15 cellular contexts compared by ENCODE assay signal in the genomic region with DNA sequence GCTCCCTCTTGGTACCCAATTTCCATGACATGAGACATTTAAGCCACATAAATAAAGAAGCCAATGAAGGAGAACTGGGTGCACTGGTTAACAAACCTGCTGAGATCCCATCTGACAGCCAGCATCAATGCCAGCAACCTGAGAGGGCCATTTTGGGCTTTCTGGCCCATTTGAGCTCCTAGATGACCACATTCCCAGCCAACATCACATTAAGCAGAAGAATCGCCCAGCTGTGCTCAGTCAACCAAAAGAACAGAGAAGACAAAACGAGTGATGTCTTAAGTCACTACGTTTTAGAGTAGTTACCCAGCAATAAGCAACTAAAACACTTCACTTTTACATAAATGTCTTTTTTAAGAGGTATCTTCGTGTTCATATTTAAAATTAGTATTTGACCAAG. TPM values are rescaled to one million over a fixed set of nuclear protein-coding genes. Genes with fewer than 3 reads are reported as not detected.
A peak's percentile ranks its signal among the peaks of the same experiment; 100 is the strongest.
DNase-seq lines count a peak whose midpoint lies in the region; ATAC-seq and TF ChIP-seq lines count a peak whose summit lies in the region.
"Had no signal": no experiment of that assay in that cellular context is flagged by ENCODE, and none has a peak within 500 bp of the region (broad histone marks: within the 10 kb centered on the region; RNA-seq: fewer than 3 reads in every experiment).

No MANE protein-coding gene starts in this region.

- H3K27ac Mint-ChIP-seq in activated T-cell treated with anti-CD3 and anti-CD28 coated beads, Interleukin-2, amount 50 U/mL, for 24 hours: peak overlapping the region; percentile 93
- H3K27ac Mint-ChIP-seq in GM23338: no peak overlapping the region
- H3K27ac Mint-ChIP-seq in activated naive CD8-positive, alpha-beta T cell treated with anti-CD3 and anti-CD28 coated beads for 36 hours: peak overlapping the region; percentile 93

- no peaks in the 10 kb centered on the region for H4K20me1 ChIP-seq in GM23338 (replicated peaks; ENCODE audit: insufficient read depth)

- H3K27me3 Mint-ChIP-seq in activated T-cell treated with anti-CD3 and anti-CD28 coated beads, Interleukin-2, amount 50 U/mL, for 24 hours: no peaks in the 10 kb centered on the region
- H3K27me3 Mint-ChIP-seq in GM23338 (ENCODE audit: insufficient read depth, low read depth, poor library complexity): peaks cover 2% of the 10 kb centered on the region
- no peaks in the 10 kb centered on the region for H3K27me3 Mint-ChIP-seq in activated naive CD8-positive, alpha-beta T cell treated with anti-CD3 and anti-CD28 coated beads for 36 hours

- H3K79me2 ChIP-seq in GM23338 (replicated peaks; ENCODE audit: insufficient read depth): no peaks in the 10 kb centered on the region

- no peak for ATAC-seq in GM23338

- H3K4me1 Mint-ChIP-seq in activated T-cell treated with anti-CD3 and anti-CD28 coated beads, Interleukin-2, amount 50 U/mL, for 24 hours (ENCODE audit: low read depth): peaks cover 72% of the 10 kb centered on the region
- H3K4me1 Mint-ChIP-seq in GM23338: no peaks in the 10 kb centered on the region
- H3K4me1 Mint-ChIP-seq in activated naive CD8-positive, alpha-beta T cell treated with anti-CD3 and anti-CD28 coated beads for 36 hours: peaks cover 55% of the 10 kb centered on the region

- peak overlapping the region; percentile 68 for H3K4me3 Mint-ChIP-seq in activated T-cell treated with anti-CD3 and anti-CD28 coated beads, Interleukin-2, amount 50 U/mL, for 24 hours
- no peak overlapping the region for H3K4me3 Mint-ChIP-seq in GM23338
- peak overlapping the region; percentile 64 for H3K4me3 Mint-ChIP-seq in activated naive CD8-positive, alpha-beta T cell treated with anti-CD3 and anti-CD28 coated beads for 36 hours

- H3K27ac ChIP-seq in GM23338 (ENCODE audit: low read depth) (no peak overlapping the region), neutrophil (peak overlapping the region; percentile 71)

- no peak overlapping the region for H3K4me2 ChIP-seq in GM23338

- peaks cover 85% of the 10 kb centered on the region for H3K36me3 Mint-ChIP-seq in activated T-cell treated with anti-CD3 and anti-CD28 coated beads, Interleukin-2, amount 50 U/mL, for 24 hours (ENCODE audit: low read depth)
- H3K36me3 Mint-ChIP-seq in GM23338 (ENCODE audit: low read depth): 0 out of 3 replicates have a peak, but pooled peaks cover 6% of the 10 kb centered on the region
- peaks cover 74% of the 10 kb centered on the region for H3K36me3 Mint-ChIP-seq in activated naive CD8-positive, alpha-beta T cell treated with anti-CD3 and anti-CD28 coated beads for 36 hours

- H3K4me3 ChIP-seq in GM23338 (no peak overlapping the region), neutrophil (ENCODE audit: low read depth in 1 of 2, low read length in 1 of 2) (peak overlapping the region; percentile 14 to 37)

- H3K4me1 ChIP-seq in GM23338 (ENCODE audit: insufficient read depth): no peaks in the 10 kb centered on the region
- peaks cover 50 to 65% of the 10 kb centered on the region in 2 experiments for H3K4me1 ChIP-seq in neutrophil (ENCODE audit: control insufficient read depth in 1 of 2, insufficient read depth in 1 of 2, low read depth in 1 of 2, low read length in 1 of 2)

- H3K36me3 ChIP-seq in GM23338 (ENCODE audit: insufficient read depth) (no peaks in the 10 kb centered on the region), neutrophil (peaks cover 83% of the 10 kb centered on the region)

- TF ChIP-seq CTCF in GM23338 (conservative IDR thresholded peaks at IDR 0.05; ENCODE audit: low read depth in 2 of 2) (no peak), neutrophil (IDR thresholded peaks at IDR 0.05) (no peak)

- no peak overlapping the region for H2AFZ ChIP-seq in GM23338

- no peaks in the 10 kb centered on the region for H3F3A ChIP-seq in GM23338 (replicated peaks; ENCODE audit: low read depth)

- H3K9me3 ChIP-seq in neutrophil: peaks cover 4% of the 10 kb centered on the region

- H3K27me3 ChIP-seq in GM23338 (ENCODE audit: insufficient read depth): no peaks in the 10 kb centered on the region
- H3K27me3 ChIP-seq in neutrophil: no peaks in the 10 kb centered on the region

- H3K9me3 Mint-ChIP-seq in activated T-cell treated with anti-CD3 and anti-CD28 coated beads, Interleukin-2, amount 50 U/mL, for 24 hours: no peaks in the 10 kb centered on the region
- peaks cover 13% of the 10 kb centered on the region for H3K9me3 Mint-ChIP-seq in GM23338
- H3K9me3 Mint-ChIP-seq in activated naive CD8-positive, alpha-beta T cell treated with anti-CD3 and anti-CD28 coated beads for 36 hours: peaks cover 1% of the 10 kb centered on the region

- DNase-seq in activated T-cell treated with anti-CD3 and anti-CD28 coated beads, Interleukin-2, amount 50 U/mL, for 24 hours: no peak
- no peak for DNase-seq in activated T-cell treated with anti-CD3 and anti-CD28 coated beads, Interleukin-2, amount 50 U/mL, for 1 hour
- DNase-seq in GM23338 (ENCODE audit: low spot score): no peak
- DNase-seq in activated naive CD8-positive, alpha-beta T cell treated with anti-CD3 and anti-CD28 coated beads for 36 hours: no peak
- no peak for DNase-seq in stimulated activated naive CD4-positive, alpha-beta T cell (lab: John Stamatoyannopoulos, UW)
- no peak for DNase-seq in stimulated activated CD4-positive, alpha-beta T cell treated with anti-CD3 and anti-CD28 coated beads, Interleukin-1b, Interleukin-23, amount 100 ng/mL, for 48 hours
- no peak for DNase-seq in GOT3 (lab: John Stamatoyannopoulos, UW)
- DNase-seq: activated CD4-positive, CD25-positive, alpha-beta regulatory T cell treated with anti-CD3 and anti-CD28 coated beads, Interleukin-2, amount 50 U/mL, for 72 hours; NCI-H1436 had no signal

- no peaks in the 10 kb centered on the region for H3K9me2 ChIP-seq in GM23338 (ENCODE audit: insufficient read depth)

TF ChIP-seq in GM23338, 12 proteins besides CTCF, POLR2A, EP300 and RAD21:
- TF ChIP-seq POLR2AphosphoS5 (IDR thresholded peaks at IDR 0.05; ENCODE audit: low read depth): no peak
- peak; percentile 48; the same call in 1 of the 2 replicates for TF ChIP-seq ZNF331 (CRISPR knock-in tag; IDR thresholded peaks at IDR 0.05; ENCODE audit: low read depth)

RNA-seq across cellular contexts. Expression of a gene that starts 21.9 kb away (rescaled TPM):
- total RNA-seq in GM23338 (2014; rRNA removed; shearing (Covaris generic)): 3.4 and 6.6 TPM in 2 replicates
- polyA plus RNA-seq in GM23338 (2016; fragmentation: Nextera tagmentation; extraction: Ambion mirVana): 1.9 and 2.7 TPM in 2 replicates
- 100 to 1,000 TPM; 886 to 901 TPM for total RNA-seq in activated naive CD8-positive, alpha-beta T cell treated with anti-CD3 and anti-CD28 coated beads for 36 hours
- total RNA-seq: osteocyte had no signal

RNA-seq across cellular contexts. Expression of a gene that starts 51.7 kb away (rescaled TPM):
- not detected in 2 replicates for total RNA-seq in GM23338 (2014; rRNA removed; shearing (Covaris generic))
- not detected in 2 replicates for polyA plus RNA-seq in GM23338 (2016; fragmentation: Nextera tagmentation; extraction: Ambion mirVana)
- under 1 TPM; 0.14 to 0.56 TPM for total RNA-seq in activated naive CD8-positive, alpha-beta T cell treated with anti-CD3 and anti-CD28 coated beads for 36 hours
- total RNA-seq: endothelial cell of umbilical vein, osteocyte had no signal

RNA-seq across cellular contexts. Expression of a gene that starts 55.2 kb away (rescaled TPM):
- total RNA-seq in GM23338 (2014; rRNA removed; shearing (Covaris generic)): not detected in 2 replicates
- 0.47 and 0.73 TPM in 2 replicates for polyA plus RNA-seq in GM23338 (2016; fragmentation: Nextera tagmentation; extraction: Ambion mirVana)
- not detected for total RNA-seq in activated naive CD8-positive, alpha-beta T cell treated with anti-CD3 and anti-CD28 coated beads for 36 hours
- total RNA-seq: endothelial cell of umbilical vein, frontal cortex, mesenteric fat pad, NCI-H460, osteocyte had no signal
- polyA plus RNA-seq: endothelial cell of umbilical vein had no signal

Comparison
In these comparisons a context has a peak if more than half of its experiments do, and no peak if none do; other contexts are left out.
1. RNA of a gene that starts 21.9 kb away (total RNA-seq): 886 to 901 TPM in activated naive CD8-positive, alpha-beta T cell treated with anti-CD3 and anti-CD28 coated beads for 36 hours; 3.4 to 6.6 TPM in GM23338; every median in the first group is over 100 times any median in the second.